In genomic region chr6:27688014-27688586, GRCh38 we compare ENCODE assay signal across 8 cellular contexts.
DNase-seq lines count a peak whose midpoint lies in the region; ATAC-seq and TF ChIP-seq lines count a peak whose summit lies in the region.

No MANE protein-coding gene starts in this region.

- no peaks in the 10 kb centered on the region for H3K9me3 Mint-ChIP-seq in activated naive CD4-positive, alpha-beta T cell treated with anti-CD3 and anti-CD28 coated beads, Interleukin-2, amount 10 ng/mL, durations not matched to agents 7 days and 5 days

- DNase-seq in EL (peak; percentile 94), HEK293T (ENCODE audit: extremely low spot score) (peak; percentile 63), MV-4-11 (lab: John Stamatoyannopoulos, UW) (peak; percentile 87), SK-MEL-5 (ENCODE audit: low read depth, low spot score) (peak; percentile 99), Right ventricle myocardium superior (peak; percentile 72), trophoblast cell (peak; percentile 82 to 91), transverse colon (peak; percentile 85)
- peak; percentile 83 for DNase-seq in activated naive CD4-positive, alpha-beta T cell treated with anti-CD3 and anti-CD28 coated beads, Interleukin-2, amount 10 ng/mL, durations not matched to agents 7 days and 5 days

- H3K36me3 Mint-ChIP-seq in activated naive CD4-positive, alpha-beta T cell treated with anti-CD3 and anti-CD28 coated beads, Interleukin-2, amount 10 ng/mL, durations not matched to agents 7 days and 5 days = no peaks in the 10 kb centered on the region

- no peak overlapping the region for H3K23ac ChIP-seq in trophoblast cell (ENCODE audit: low read length)

- H2BK12ac ChIP-seq in trophoblast cell (ENCODE audit: low read length) = no peak overlapping the region

- H3K4me3 ChIP-seq in trophoblast cell (ENCODE audit: low read depth, low read length) (peak overlapping the region; percentile 63), transverse colon (peak overlapping the region; percentile 22 to 55 (median 42))

- H3K27ac Mint-ChIP-seq in activated naive CD4-positive, alpha-beta T cell treated with anti-CD3 and anti-CD28 coated beads, Interleukin-2, amount 10 ng/mL, durations not matched to agents 7 days and 5 days = peak overlapping the region; percentile 85

- no peak overlapping the region for H3K27ac ChIP-seq in trophoblast cell (ENCODE audit: low read depth, low read length)
- peak overlapping the region; percentile 56 to 64 (median 61) for H3K27ac ChIP-seq in transverse colon

- H4K91ac ChIP-seq in trophoblast cell (ENCODE audit: low read depth, low read length) = no peak overlapping the region

- H3K4ac ChIP-seq in trophoblast cell (ENCODE audit: low read depth, low read length) = no peak overlapping the region

- no peaks in the 10 kb centered on the region for H3K79me1 ChIP-seq in trophoblast cell (ENCODE audit: low read length)

- peak overlapping the region; percentile 92 for H3K4me2 ChIP-seq in trophoblast cell (ENCODE audit: low read length)

- ATAC-seq in Right ventricle myocardium superior (ENCODE audit: poor library complexity) = peak; percentile 93

- no peak overlapping the region for H3K14ac ChIP-seq in trophoblast cell (ENCODE audit: low read length)

- H3K18ac ChIP-seq in trophoblast cell (ENCODE audit: low read length) = no peak overlapping the region

- H3K9ac ChIP-seq in trophoblast cell (ENCODE audit: low read length) = no peak overlapping the region

- H4K8ac ChIP-seq in trophoblast cell (ENCODE audit: low read depth, low read length) = peak overlapping the region; percentile 17

- whole genome bisulfite sequencing in trophoblast cell (ENCODE audit: extremely low coverage, insufficient coverage, insufficient read length) = no CpG with 5 or more reads among the region's 28 CpGs
- 0 to 1% methylated on average over 3 to 28 of the region's 28 CpGs for WGBS in transverse colon (ENCODE audit: low coverage in 1 of 2), 2 donors

- peak overlapping the region; percentile 92 for H2AFZ ChIP-seq in trophoblast cell (ENCODE audit: insufficient read depth, low read length, poor library complexity)

- no peak for TF ChIP-seq CTCF in transverse colon (IDR thresholded peaks at IDR 0.05)

- H3K9me3 ChIP-seq in trophoblast cell (ENCODE audit: insufficient read depth, low read depth, low read length) = no peaks in the 10 kb centered on the region
- H3K9me3 ChIP-seq in transverse colon = no peaks in the 10 kb centered on the region

- TF ChIP-seq POLR2A in transverse colon (IDR thresholded peaks at IDR 0.05) = no peak

- H3K4me1 Mint-ChIP-seq in activated naive CD4-positive, alpha-beta T cell treated with anti-CD3 and anti-CD28 coated beads, Interleukin-2, amount 10 ng/mL, durations not matched to agents 7 days and 5 days = peaks cover 29% of the 10 kb centered on the region

- peaks cover 40% of the 10 kb centered on the region for H3K27me3 Mint-ChIP-seq in activated naive CD4-positive, alpha-beta T cell treated with anti-CD3 and anti-CD28 coated beads, Interleukin-2, amount 10 ng/mL, durations not matched to agents 7 days and 5 days

- no peak overlapping the region for H2AK5ac ChIP-seq in trophoblast cell (ENCODE audit: low read length)

- no peak overlapping the region for H4K12ac ChIP-seq in trophoblast cell (ENCODE audit: low read depth, low read length)

- no peak for TF ChIP-seq EP300 in transverse colon (IDR thresholded peaks at IDR 0.05; ENCODE audit: low read depth)

- no peak overlapping the region for H2BK120ac ChIP-seq in trophoblast cell (ENCODE audit: insufficient read depth, low read length, poor library complexity)

- intact Hi-C loops in Right ventricle myocardium superior (cut with DNase I) = no loop called here
- intact Hi-C loops in transverse colon (cut with DNase I; ENCODE audit: low total_unique reads) = no loop called here

- H3K79me2 ChIP-seq in trophoblast cell (ENCODE audit: control insufficient read depth, insufficient read depth, low read length, poor library complexity) = no peaks in the 10 kb centered on the region

- H3K4me1 ChIP-seq in trophoblast cell (ENCODE audit: control insufficient read depth in 1 of 2, insufficient read depth in 2 of 2, low read length in 2 of 2) (no peaks in the 10 kb centered on the region), transverse colon (peaks cover 0 to 4% (median 2%) of the 10 kb centered on the region in 4 donors)

- in situ Hi-C loops in SK-MEL-5 (cut with HindIII; ENCODE audit: low pct_unique_long_range_greater_than_20kb, low sequenced_read_pairs) = no loop called here
- in situ Hi-C loops in transverse colon (cut with MboI; ENCODE audit: low pct_ligation_motif_present in 1 of 4, low pct_unique_long_range_greater_than_20kb in 1 of 4, low sequenced_read_pairs in 3 of 4) = loop anchor here in 1 of 4 donors (10.0 kb wide), 2 partner anchors 173 to 513 kb away; no protein-coding TSS in a partner anchor

- H3K36me3 ChIP-seq in trophoblast cell (ENCODE audit: control insufficient read depth in 1 of 2, insufficient read depth in 2 of 2, low read length in 2 of 2) (no peaks in the 10 kb centered on the region), transverse colon (no peaks in the 10 kb centered on the region)

- no peak overlapping the region for H2BK5ac ChIP-seq in trophoblast cell (ENCODE audit: low read depth, low read length, poor library complexity)

- CTCF ChIA-PET in HEK293T (lab: Yijun Ruan, JAX) = interaction anchor here (1.0 to 1.2 kb wide), 5 partner anchors 64 to 84 kb away, joined by 3 to 4 read pairs (median 4); no protein-coding TSS in a partner anchor
- CTCF ChIA-PET in activated naive CD4-positive, alpha-beta T cell treated with anti-CD3 and anti-CD28 coated beads, Interleukin-2, amount 10 ng/mL, durations not matched to agents 7 days and 5 days (lab: Charles Lee) = interaction anchor here (0.5 to 1.8 kb wide), 10 partner anchors 10 to 207 kb away, joined by 3 to 7 read pairs (median 3); no protein-coding TSS in a partner anchor

- H3K4me3 Mint-ChIP-seq in activated naive CD4-positive, alpha-beta T cell treated with anti-CD3 and anti-CD28 coated beads, Interleukin-2, amount 10 ng/mL, durations not matched to agents 7 days and 5 days = peak overlapping the region; percentile 72

- POLR2A ChIA-PET in HEK293T (lab: Yijun Ruan, JAX) = interaction anchor here (0.6 to 1.5 kb wide), 11 partner anchors 16 to 205 kb away, joined by 3 to 5 read pairs (median 3); a partner anchor contains a TSS

- H3K27me3 ChIP-seq in trophoblast cell (ENCODE audit: insufficient read depth, low read length) = no peaks in the 10 kb centered on the region
- H3K27me3 ChIP-seq in transverse colon = peaks cover 16% of the 10 kb centered on the region

TF ChIP-seq in HEK293T, 16 proteins besides CTCF, POLR2A, EP300 and RAD21:
- TF ChIP-seq CTBP1 (IDR thresholded peaks at IDR 0.05; ENCODE audit: borderline replicate concordance) (peak; percentile 68; the same call in 1 of the 2 replicates), HDGF (IDR thresholded peaks at IDR 0.05; ENCODE audit: borderline replicate concordance) (no peak), SP1 (IDR thresholded peaks at IDR 0.05) (no peak), FOXA1 (IDR thresholded peaks at IDR 0.05) (no peak), BHLHE40 (IDR thresholded peaks at IDR 0.05; ENCODE audit: borderline replicate concordance) (no peak), PKNOX1 (IDR thresholded peaks at IDR 0.05) (peak; percentile 27; the same call in 1 of the 2 replicates), ZNF384 (IDR thresholded peaks at IDR 0.05) (peak; percentile 65), LEF1 (IDR thresholded peaks at IDR 0.05; ENCODE audit: borderline replicate concordance) (no peak), L3MBTL2 (conservative IDR thresholded peaks at IDR 0.05) (peak; percentile 29; the same call in 1 of the 2 replicates), SUZ12 (IDR thresholded peaks at IDR 0.05) (no peak), FOXK2 (IDR thresholded peaks at IDR 0.05) (no peak), ARNT (IDR thresholded peaks at IDR 0.05) (no peak), TARDBP (IDR thresholded peaks at IDR 0.05) (0 out of 2 replicates have a peak, but pooled peaks have one; percentile 35), NFRKB (IDR thresholded peaks at IDR 0.05) (no peak), FOXM1 (IDR thresholded peaks at IDR 0.05; ENCODE audit: borderline replicate concordance) (no peak; the same call in 1 of the 2 replicates), ELF4 (IDR thresholded peaks at IDR 0.05) (no peak)
